In genomic region chr17:30238387-30239088, GRCh38 we compare ENCODE assay signal across 1 cellular context.
A peak's percentile ranks its signal among the peaks of the same experiment; 100 is the strongest.
TF ChIP-seq lines count a peak whose summit lies in the region.

No MANE protein-coding gene starts in this region.

TF ChIP-seq in HepG2, 621 proteins besides CTCF, POLR2A, EP300 and RAD21 (continued from another document):
- TF ChIP-seq HIVEP1 (CRISPR knock-in tag; IDR thresholded peaks at IDR 0.05) (0 out of 2 replicates have a peak, but pooled peaks have one; percentile 35), ZNF788 (CRISPR knock-in tag; IDR thresholded peaks at IDR 0.05; ENCODE audit: borderline replicate concordance) (no peak), ZC3H4 (CRISPR knock-in tag; IDR thresholded peaks at IDR 0.05; ENCODE audit: borderline replicate concordance) (no peak), ZNF468 (CRISPR knock-in tag; IDR thresholded peaks at IDR 0.05) (no peak), CREBL2 (CRISPR knock-in tag; IDR thresholded peaks at IDR 0.05; ENCODE audit: borderline replicate concordance) (no peak), ZNF674 (CRISPR knock-in tag; IDR thresholded peaks at IDR 0.05; ENCODE audit: low read depth) (no peak), PHF21A (CRISPR knock-in tag; IDR thresholded peaks at IDR 0.05) (no peak), ZNF317 (CRISPR knock-in tag; IDR thresholded peaks at IDR 0.05) (no peak), MNT (IDR thresholded peaks at IDR 0.05) (no peak), NCOA1 (CRISPR knock-in tag; IDR thresholded peaks at IDR 0.05) (no peak), KLF16 (CRISPR knock-in tag; IDR thresholded peaks at IDR 0.05) (no peak), ZSCAN22 (CRISPR knock-in tag; IDR thresholded peaks at IDR 0.05) (no peak)
